Comparison of ENCODE assay signal across 17 cellular contexts in genomic region chr14:77406718-77407117, GRCh38. TPM values are rescaled to one million over a fixed set of nuclear protein-coding genes. Genes with fewer than 3 reads are reported as not detected.
DNase-seq lines count a peak whose midpoint lies in the region; ATAC-seq, FAIRE-seq and TF ChIP-seq lines count a peak whose summit lies in the region.
"Had no signal": no experiment of that assay in that cellular context is flagged by ENCODE, and none has a peak within 500 bp of the region (broad histone marks: within the 10 kb centered on the region; RNA-seq: fewer than 3 reads in every experiment).

No MANE protein-coding gene starts in this region.

- no peak overlapping the region for H3K9ac ChIP-seq in HepG2 (ENCODE audit: insufficient read depth, low read depth, low read length)

- H3K36me3 Mint-ChIP-seq in activated CD4-positive, alpha-beta T cell treated with anti-CD3 and anti-CD28 coated beads for 36 hours (ENCODE audit: low read depth), result no peaks in the 10 kb centered on the region

- H3K4me1 Mint-ChIP-seq in activated CD4-positive, alpha-beta T cell treated with anti-CD3 and anti-CD28 coated beads for 36 hours, result peaks cover 11% of the 10 kb centered on the region

- no peaks in the 10 kb centered on the region for H3K9me3 Mint-ChIP-seq in activated CD4-positive, alpha-beta T cell treated with anti-CD3 and anti-CD28 coated beads for 36 hours (ENCODE audit: low read depth)

- TF ChIP-seq RAD21 in HepG2 (CRISPR knock-in tag; IDR thresholded peaks at IDR 0.05), result no peak

- in situ Hi-C loops in HepG2 (cut with HindIII; ENCODE audit: extremely low pct_ligation_motif_present, low pct_unique_long_range_greater_than_20kb), result no loop called here

- no peak for DNase-seq in activated CD4-positive, alpha-beta T cell treated with anti-CD3 and anti-CD28 coated beads for 36 hours
- no peak for DNase-seq in activated CD4-positive, alpha-beta T cell treated with anti-CD3 and anti-CD28 coated beads for 48 hours
- DNase-seq in NOMO-1 (lab: John Stamatoyannopoulos, UW; ENCODE audit: unreplicated experiment in 2 of 2) (peak; percentile 63 to 67), astrocyte of the hippocampus (ENCODE audit: low read depth, low spot score) (peak; percentile 5), pons (ENCODE audit: low spot score) (peak; percentile 7), D721Med (ENCODE audit: insufficient read length, low spot score) (no peak), HepG2 (ENCODE audit: low spot score) (no peak), foreskin fibroblast (no peak)
- DNase-seq: COR-L47, dermis blood vessel endothelial cell, foreskin keratinocyte, NCI-H1694 treated with DMSO at 0.1 percent for 48 hours, NCI-H526 treated with DMSO at 0.1 percent for 48 hours, SHP77, thyroid gland, WERI-Rb-1 had no signal

- H3K36me3 ChIP-seq in HepG2 (replicated peaks in 1 of 2; ENCODE audit: control insufficient read depth in 1 of 2, insufficient read depth in 2 of 2, low read length in 2 of 2), result no peaks in the 10 kb centered on the region
- H3K36me3 ChIP-seq: thyroid gland, WERI-Rb-1 had no signal

- H3K9me3 ChIP-seq in HepG2 (ENCODE audit: low read length), result no peaks in the 10 kb centered on the region
- H3K9me3 ChIP-seq: thyroid gland had no signal

- no peak for TF ChIP-seq CTCF in D721Med (IDR thresholded peaks at IDR 0.05; ENCODE audit: insufficient read depth, missing control alignments)
- TF ChIP-seq CTCF in HepG2 (CRISPR knock-in tag; IDR thresholded peaks at IDR 0.05), result no peak
- no peak for TF ChIP-seq CTCF in foreskin fibroblast (IDR thresholded peaks at IDR 0.05; ENCODE audit: low read depth, low read length)

- TF ChIP-seq EP300 in HepG2 (IDR thresholded peaks at IDR 0.05; ENCODE audit: low read depth in 2 of 2, low read length in 2 of 2) (no peak), HepG2 (CRISPR knock-in tag; IDR thresholded peaks at IDR 0.05; ENCODE audit: borderline replicate concordance) (no peak)

- H3K4me3 Mint-ChIP-seq in activated CD4-positive, alpha-beta T cell treated with anti-CD3 and anti-CD28 coated beads for 36 hours, result no peak overlapping the region

- no peaks in the 10 kb centered on the region for H3K27me3 ChIP-seq in HepG2 (ENCODE audit: control insufficient read depth in 1 of 2, insufficient read depth in 2 of 2, low read length in 2 of 2)
- H3K27me3 ChIP-seq: foreskin keratinocyte, thyroid gland had no signal

- H3K4me3 ChIP-seq in HepG2 (replicated peaks in 1 of 3; ENCODE audit: insufficient read depth in 1 of 3, low read depth in 2 of 3, low read length in 3 of 3) (no peak overlapping the region), foreskin fibroblast (ENCODE audit: low read depth in 1 of 2, low read length in 2 of 2) (no peak overlapping the region)
- H3K4me3 ChIP-seq: thyroid gland had no signal

- 82% methylated on average over 5 of the region's 6 CpGs for WGBS in HepG2 (ENCODE audit: low lambda C conversion rate)

- intact Hi-C loops in activated CD4-positive, alpha-beta T cell treated with anti-CD3 and anti-CD28 coated beads for 36 hours (cut with DNase I, micrococcal nuclease), result no loop called here
- intact Hi-C loops in HepG2 (cut with micrococcal nuclease; ENCODE audit: unreplicated experiment), result no loop called here

- no peak overlapping the region for H2AFZ ChIP-seq in HepG2 (ENCODE audit: low read length)

- no TSS peak for BruUV-seq in HepG2 (replicated peaks; lab: Mats Ljungman, UMichigan)

- POLR2A ChIA-PET in activated CD4-positive, alpha-beta T cell treated with anti-CD3 and anti-CD28 coated beads for 36 hours (lab: Charles Lee), result no interaction called here
- POLR2A ChIA-PET in HepG2 (lab: Yijun Ruan, JAX), result no interaction called here

- peaks cover 9% of the 10 kb centered on the region for H3K4me1 ChIP-seq in HepG2 (ENCODE audit: insufficient read depth, low read length)
- H3K4me1 ChIP-seq: foreskin keratinocyte, thyroid gland had no signal

- no peak overlapping the region for H3K27ac Mint-ChIP-seq in activated CD4-positive, alpha-beta T cell treated with anti-CD3 and anti-CD28 coated beads for 36 hours

- no peaks in the 10 kb centered on the region for H3K79me2 ChIP-seq in HepG2 (ENCODE audit: insufficient read depth, low read length)

- H3K27me3 Mint-ChIP-seq in activated CD4-positive, alpha-beta T cell treated with anti-CD3 and anti-CD28 coated beads for 36 hours, result no peaks in the 10 kb centered on the region

- FAIRE-seq in D721Med (lab: Jason Lieb, UNC) (no peak), HepG2 (lab: Jason Lieb, UNC) (no peak)

- TF ChIP-seq POLR2A in HepG2 (IDR thresholded peaks at IDR 0.05; ENCODE audit: insufficient read depth in 1 of 2, low read depth in 2 of 2, low read length in 2 of 2), result no peak

- no peak overlapping the region for H3K27ac ChIP-seq in HepG2 (ENCODE audit: extremely low read length, insufficient read depth, low read length)
- H3K27ac ChIP-seq: foreskin keratinocyte, thyroid gland, WERI-Rb-1 had no signal

- CTCF ChIA-PET in activated CD4-positive, alpha-beta T cell treated with anti-CD3 and anti-CD28 coated beads for 36 hours (lab: Charles Lee), result interaction anchor here (0.6 kb wide), 3 partner anchors 53 to 1118 kb away, joined by 3 to 4 read pairs (median 3); no protein-coding TSS in a partner anchor
- CTCF ChIA-PET in HepG2 (lab: Yijun Ruan, JAX; ENCODE audit: low intra/inter-chr PET ratio, low total read pairs), result no interaction called here

- peak; percentile 30 for ATAC-seq in activated CD4-positive, alpha-beta T cell treated with anti-CD3 and anti-CD28 coated beads for 36 hours
- no peak for ATAC-seq in HepG2
- ATAC-seq: foreskin keratinocyte had no signal

- H3K4me2 ChIP-seq in HepG2 (ENCODE audit: low read depth, low read length), result no peak overlapping the region

- H4K20me1 ChIP-seq in HepG2 (ENCODE audit: insufficient read depth, low read length), result no peaks in the 10 kb centered on the region

RNA-seq across cellular contexts. Expression of gene NOXRED1, which starts 16.6 kb away (rescaled TPM):
- under 1 TPM; 0.46 to 0.66 TPM for total RNA-seq in activated CD4-positive, alpha-beta T cell treated with anti-CD3 and anti-CD28 coated beads for 36 hours
- 0.24 TPM in 1 of 2 replicates, not detected in the other for total RNA-seq in HepG2 (2016; rRNA removed; fragmentation: Illumina TruSeq; extraction: Trizol)
- total RNA-seq in HepG2 (2016; cell fraction: cytosol; rRNA removed; fragmentation: Illumina TruSeq; extraction: Trizol; ENCODE audit: low read depth), result 0.20 and 0.35 TPM in 2 replicates
- 0.09 and 0.17 TPM in 2 replicates for total RNA-seq in HepG2 (2016; cell fraction: insoluble cytoplasmic fraction; rRNA removed; fragmentation: Illumina TruSeq; extraction: Trizol)
- 0.12 and 0.17 TPM in 2 replicates for total RNA-seq in HepG2 (2016; cell fraction: membrane; rRNA removed; fragmentation: Illumina TruSeq; extraction: Trizol)
- 0.38 and 0.43 TPM in 2 replicates for total RNA-seq in HepG2 (2016; cell fraction: nucleus; rRNA removed; fragmentation: Illumina TruSeq; extraction: Trizol)
- polyA plus RNA-seq in HepG2 (2011; rRNA removed), result 0.41 and 0.71 TPM in 2 replicates
- polyA plus RNA-seq in HepG2 (2011; cell fraction: cytosol; rRNA removed), result 0.08 and 0.10 TPM in 2 replicates
- polyA plus RNA-seq in HepG2 (2011; cell fraction: nucleus; rRNA removed), result 1.8 and 2.3 TPM in 2 replicates
- polyA plus RNA-seq in HepG2 (2012), result 0.65 and 0.83 TPM in 2 replicates
- not detected in 2 replicates for polyA plus RNA-seq in HepG2 (2016; cell fraction: cytosol; fragmentation: Illumina TruSeq; extraction: Trizol; ENCODE audit: low read depth)
- 0.12 TPM in 1 of 2 replicates, not detected in the other for polyA plus RNA-seq in HepG2 (2016; cell fraction: insoluble cytoplasmic fraction; fragmentation: Illumina TruSeq; extraction: Trizol; ENCODE audit: low read depth)
- 0.12 TPM in 1 of 2 replicates, not detected in the other for polyA plus RNA-seq in HepG2 (2016; cell fraction: membrane; fragmentation: Illumina TruSeq; extraction: Trizol; ENCODE audit: low read depth)
- 0.67 and 1.4 TPM in 2 replicates for polyA plus RNA-seq in HepG2 (2016; cell fraction: nucleus; fragmentation: Illumina TruSeq; extraction: Trizol; ENCODE audit: insufficient read depth, low read depth)
- polyA minus RNA-seq in HepG2 (2011; rRNA and poly(A)+ RNA removed; ENCODE audit: low replicate concordance), result 0.23 and 0.42 TPM in 2 replicates
- polyA minus RNA-seq in HepG2 (2011; cell fraction: cytosol; rRNA and poly(A)+ RNA removed), result not detected in 2 replicates
- 0.62 and 1.5 TPM in 2 replicates for polyA minus RNA-seq in HepG2 (2011; cell fraction: nucleus; rRNA and poly(A)+ RNA removed)
- total RNA-seq: A172 had no signal

RNA-seq across cellular contexts. Expression of gene SAMD15, which starts 29.5 kb away (rescaled TPM):
- under 1 TPM; 0.25 TPM for total RNA-seq in activated CD4-positive, alpha-beta T cell treated with anti-CD3 and anti-CD28 coated beads for 36 hours
- total RNA-seq in HepG2 (2016; rRNA removed; fragmentation: Illumina TruSeq; extraction: Trizol), result 1.3 and 2.0 TPM in 2 replicates
- 0.40 TPM in 1 of 2 replicates, not detected in the other for total RNA-seq in HepG2 (2016; cell fraction: cytosol; rRNA removed; fragmentation: Illumina TruSeq; extraction: Trizol; ENCODE audit: low read depth)
- total RNA-seq in HepG2 (2016; cell fraction: insoluble cytoplasmic fraction; rRNA removed; fragmentation: Illumina TruSeq; extraction: Trizol), result 1.4 and 3.0 TPM in 2 replicates
- total RNA-seq in HepG2 (2016; cell fraction: membrane; rRNA removed; fragmentation: Illumina TruSeq; extraction: Trizol), result 0.10 and 0.49 TPM in 2 replicates
- total RNA-seq in HepG2 (2016; cell fraction: nucleus; rRNA removed; fragmentation: Illumina TruSeq; extraction: Trizol), result 1.1 TPM in 2 replicates
- 0.09 TPM in 2 replicates for polyA plus RNA-seq in HepG2 (2011; rRNA removed)
- 0.11 TPM in 1 of 2 replicates, not detected in the other for polyA plus RNA-seq in HepG2 (2011; cell fraction: cytosol; rRNA removed)
- polyA plus RNA-seq in HepG2 (2011; cell fraction: nucleus; rRNA removed), result 0.05 and 0.24 TPM in 2 replicates
- 0.05 TPM in 1 of 2 replicates, not detected in the other for polyA plus RNA-seq in HepG2 (2012)
- polyA plus RNA-seq in HepG2 (2016; cell fraction: cytosol; fragmentation: Illumina TruSeq; extraction: Trizol; ENCODE audit: low read depth), result 0.11 TPM in 1 of 2 replicates, not detected in the other
- polyA plus RNA-seq in HepG2 (2016; cell fraction: insoluble cytoplasmic fraction; fragmentation: Illumina TruSeq; extraction: Trizol; ENCODE audit: low read depth), result 0.82 and 1.2 TPM in 2 replicates
- polyA plus RNA-seq in HepG2 (2016; cell fraction: membrane; fragmentation: Illumina TruSeq; extraction: Trizol; ENCODE audit: low read depth), result 0.07 and 0.10 TPM in 2 replicates
- polyA plus RNA-seq in HepG2 (2016; cell fraction: nucleus; fragmentation: Illumina TruSeq; extraction: Trizol; ENCODE audit: insufficient read depth, low read depth), result 0.47 and 0.82 TPM in 2 replicates
- polyA minus RNA-seq in HepG2 (2011; rRNA and poly(A)+ RNA removed; ENCODE audit: low replicate concordance), result 0.51 TPM in 1 of 2 replicates, not detected in the other
- not detected in 2 replicates for polyA minus RNA-seq in HepG2 (2011; cell fraction: cytosol; rRNA and poly(A)+ RNA removed)
- polyA minus RNA-seq in HepG2 (2011; cell fraction: nucleus; rRNA and poly(A)+ RNA removed), result 0.39 TPM in 1 of 2 replicates, not detected in the other

RNA-seq across cellular contexts. Expression of gene TMED8, which starts 29.8 kb away (rescaled TPM):
- total RNA-seq in activated CD4-positive, alpha-beta T cell treated with anti-CD3 and anti-CD28 coated beads for 36 hours, result 10 to 100 TPM; 25.3 to 27.9 TPM
- 11.7 and 17.5 TPM in 2 replicates for total RNA-seq in HepG2 (2016; rRNA removed; fragmentation: Illumina TruSeq; extraction: Trizol)
- total RNA-seq in HepG2 (2016; cell fraction: cytosol; rRNA removed; fragmentation: Illumina TruSeq; extraction: Trizol; ENCODE audit: low read depth), result 0.71 TPM in 2 replicates
- 11.1 and 18.2 TPM in 2 replicates for total RNA-seq in HepG2 (2016; cell fraction: insoluble cytoplasmic fraction; rRNA removed; fragmentation: Illumina TruSeq; extraction: Trizol)
- total RNA-seq in HepG2 (2016; cell fraction: membrane; rRNA removed; fragmentation: Illumina TruSeq; extraction: Trizol), result 4.1 and 4.7 TPM in 2 replicates
- total RNA-seq in HepG2 (2016; cell fraction: nucleus; rRNA removed; fragmentation: Illumina TruSeq; extraction: Trizol), result 8.0 and 8.7 TPM in 2 replicates
- polyA plus RNA-seq in HepG2 (2011; rRNA removed), result 4.7 and 6.0 TPM in 2 replicates
- 3.0 and 4.2 TPM in 2 replicates for polyA plus RNA-seq in HepG2 (2011; cell fraction: cytosol; rRNA removed)
- 2.7 and 3.4 TPM in 2 replicates for polyA plus RNA-seq in HepG2 (2011; cell fraction: nucleus; rRNA removed)
- 5.0 and 5.4 TPM in 2 replicates for polyA plus RNA-seq in HepG2 (2012)
- 0.28 and 0.33 TPM in 2 replicates for polyA plus RNA-seq in HepG2 (2016; cell fraction: cytosol; fragmentation: Illumina TruSeq; extraction: Trizol; ENCODE audit: low read depth)
- polyA plus RNA-seq in HepG2 (2016; cell fraction: insoluble cytoplasmic fraction; fragmentation: Illumina TruSeq; extraction: Trizol; ENCODE audit: low read depth), result 10.5 and 10.6 TPM in 2 replicates
- polyA plus RNA-seq in HepG2 (2016; cell fraction: membrane; fragmentation: Illumina TruSeq; extraction: Trizol; ENCODE audit: low read depth), result 1.5 and 1.7 TPM in 2 replicates
- 8.9 and 9.4 TPM in 2 replicates for polyA plus RNA-seq in HepG2 (2016; cell fraction: nucleus; fragmentation: Illumina TruSeq; extraction: Trizol; ENCODE audit: insufficient read depth, low read depth)
- 12.8 and 15.2 TPM in 2 replicates for polyA minus RNA-seq in HepG2 (2011; rRNA and poly(A)+ RNA removed; ENCODE audit: low replicate concordance)
- 7.1 and 8.6 TPM in 2 replicates for polyA minus RNA-seq in HepG2 (2011; cell fraction: cytosol; rRNA and poly(A)+ RNA removed)
- 5.3 and 7.1 TPM in 2 replicates for polyA minus RNA-seq in HepG2 (2011; cell fraction: nucleus; rRNA and poly(A)+ RNA removed)

RNA-seq across cellular contexts. Expression of gene VIPAS39, which starts 50.7 kb away (rescaled TPM):
- 10 to 100 TPM; 16.4 to 20.1 TPM for total RNA-seq in activated CD4-positive, alpha-beta T cell treated with anti-CD3 and anti-CD28 coated beads for 36 hours
- total RNA-seq in HepG2 (2016; rRNA removed; fragmentation: Illumina TruSeq; extraction: Trizol), result 13.3 and 14.9 TPM in 2 replicates
- total RNA-seq in HepG2 (2016; cell fraction: cytosol; rRNA removed; fragmentation: Illumina TruSeq; extraction: Trizol; ENCODE audit: low read depth), result 2.6 and 2.8 TPM in 2 replicates
- total RNA-seq in HepG2 (2016; cell fraction: insoluble cytoplasmic fraction; rRNA removed; fragmentation: Illumina TruSeq; extraction: Trizol), result 12.8 and 14.5 TPM in 2 replicates
- 6.3 and 6.8 TPM in 2 replicates for total RNA-seq in HepG2 (2016; cell fraction: membrane; rRNA removed; fragmentation: Illumina TruSeq; extraction: Trizol)
- 11.3 and 15.3 TPM in 2 replicates for total RNA-seq in HepG2 (2016; cell fraction: nucleus; rRNA removed; fragmentation: Illumina TruSeq; extraction: Trizol)
- 18.7 and 21.5 TPM in 2 replicates for polyA plus RNA-seq in HepG2 (2011; rRNA removed)
- 11.6 and 15.0 TPM in 2 replicates for polyA plus RNA-seq in HepG2 (2011; cell fraction: cytosol; rRNA removed)
- polyA plus RNA-seq in HepG2 (2011; cell fraction: nucleus; rRNA removed), result 15.9 and 19.5 TPM in 2 replicates
- polyA plus RNA-seq in HepG2 (2012), result 9.7 and 11.4 TPM in 2 replicates
- polyA plus RNA-seq in HepG2 (2016; cell fraction: cytosol; fragmentation: Illumina TruSeq; extraction: Trizol; ENCODE audit: low read depth), result 1.7 and 1.8 TPM in 2 replicates
- polyA plus RNA-seq in HepG2 (2016; cell fraction: insoluble cytoplasmic fraction; fragmentation: Illumina TruSeq; extraction: Trizol; ENCODE audit: low read depth), result 14.7 and 15.7 TPM in 2 replicates
- 3.7 and 4.4 TPM in 2 replicates for polyA plus RNA-seq in HepG2 (2016; cell fraction: membrane; fragmentation: Illumina TruSeq; extraction: Trizol; ENCODE audit: low read depth)
- 14.0 and 16.4 TPM in 2 replicates for polyA plus RNA-seq in HepG2 (2016; cell fraction: nucleus; fragmentation: Illumina TruSeq; extraction: Trizol; ENCODE audit: insufficient read depth, low read depth)
- polyA minus RNA-seq in HepG2 (2011; rRNA and poly(A)+ RNA removed; ENCODE audit: low replicate concordance), result 18.9 and 21.0 TPM in 2 replicates
- 9.8 and 11.7 TPM in 2 replicates for polyA minus RNA-seq in HepG2 (2011; cell fraction: cytosol; rRNA and poly(A)+ RNA removed)
- polyA minus RNA-seq in HepG2 (2011; cell fraction: nucleus; rRNA and poly(A)+ RNA removed), result 29.2 and 34.9 TPM in 2 replicates

RNA-seq across cellular contexts. Expression of gene AHSA1, which starts 51.2 kb away (rescaled TPM):
- 100 to 1,000 TPM; 318 to 348 TPM for total RNA-seq in activated CD4-positive, alpha-beta T cell treated with anti-CD3 and anti-CD28 coated beads for 36 hours
- 241 and 310 TPM in 2 replicates for total RNA-seq in HepG2 (2016; rRNA removed; fragmentation: Illumina TruSeq; extraction: Trizol)
- 46.4 and 46.6 TPM in 2 replicates for total RNA-seq in HepG2 (2016; cell fraction: cytosol; rRNA removed; fragmentation: Illumina TruSeq; extraction: Trizol; ENCODE audit: low read depth)
- 247 and 307 TPM in 2 replicates for total RNA-seq in HepG2 (2016; cell fraction: insoluble cytoplasmic fraction; rRNA removed; fragmentation: Illumina TruSeq; extraction: Trizol)
- 65.3 and 71.9 TPM in 2 replicates for total RNA-seq in HepG2 (2016; cell fraction: membrane; rRNA removed; fragmentation: Illumina TruSeq; extraction: Trizol)
- total RNA-seq in HepG2 (2016; cell fraction: nucleus; rRNA removed; fragmentation: Illumina TruSeq; extraction: Trizol), result 99.7 and 100 TPM in 2 replicates
- 113 and 118 TPM in 2 replicates for polyA plus RNA-seq in HepG2 (2011; rRNA removed)
- polyA plus RNA-seq in HepG2 (2011; cell fraction: cytosol; rRNA removed), result 126 and 174 TPM in 2 replicates
- 40.9 and 53.0 TPM in 2 replicates for polyA plus RNA-seq in HepG2 (2011; cell fraction: nucleus; rRNA removed)
- 114 and 118 TPM in 2 replicates for polyA plus RNA-seq in HepG2 (2012)
- 26.2 TPM in 2 replicates for polyA plus RNA-seq in HepG2 (2016; cell fraction: cytosol; fragmentation: Illumina TruSeq; extraction: Trizol; ENCODE audit: low read depth)
- 395 TPM in 2 replicates for polyA plus RNA-seq in HepG2 (2016; cell fraction: insoluble cytoplasmic fraction; fragmentation: Illumina TruSeq; extraction: Trizol; ENCODE audit: low read depth)
- polyA plus RNA-seq in HepG2 (2016; cell fraction: membrane; fragmentation: Illumina TruSeq; extraction: Trizol; ENCODE audit: low read depth), result 42.3 and 47.2 TPM in 2 replicates
- polyA plus RNA-seq in HepG2 (2016; cell fraction: nucleus; fragmentation: Illumina TruSeq; extraction: Trizol; ENCODE audit: insufficient read depth, low read depth), result 170 and 191 TPM in 2 replicates
- 102 and 240 TPM in 2 replicates for polyA minus RNA-seq in HepG2 (2011; rRNA and poly(A)+ RNA removed; ENCODE audit: low replicate concordance)
- 59.2 and 65.4 TPM in 2 replicates for polyA minus RNA-seq in HepG2 (2011; cell fraction: cytosol; rRNA and poly(A)+ RNA removed)
- polyA minus RNA-seq in HepG2 (2011; cell fraction: nucleus; rRNA and poly(A)+ RNA removed), result 32.2 and 49.9 TPM in 2 replicates

Comparison
In these comparisons a context has a peak if more than half of its experiments do, and no peak if none do; other contexts are left out.
1. DNase-seq: peak in NOMO-1 (2 of 2), astrocyte of the hippocampus (single experiment) and pons (single experiment); none in activated CD4-positive, alpha-beta T cell treated with anti-CD3 and anti-CD28 coated beads for 36 hours (single experiment), activated CD4-positive, alpha-beta T cell treated with anti-CD3 and anti-CD28 coated beads for 48 hours (single experiment), D721Med (single experiment), HepG2 (single experiment) and foreskin fibroblast (0 of 2).